Comparison of ENCODE assay signal across 10 cellular contexts in the genomic region with DNA sequence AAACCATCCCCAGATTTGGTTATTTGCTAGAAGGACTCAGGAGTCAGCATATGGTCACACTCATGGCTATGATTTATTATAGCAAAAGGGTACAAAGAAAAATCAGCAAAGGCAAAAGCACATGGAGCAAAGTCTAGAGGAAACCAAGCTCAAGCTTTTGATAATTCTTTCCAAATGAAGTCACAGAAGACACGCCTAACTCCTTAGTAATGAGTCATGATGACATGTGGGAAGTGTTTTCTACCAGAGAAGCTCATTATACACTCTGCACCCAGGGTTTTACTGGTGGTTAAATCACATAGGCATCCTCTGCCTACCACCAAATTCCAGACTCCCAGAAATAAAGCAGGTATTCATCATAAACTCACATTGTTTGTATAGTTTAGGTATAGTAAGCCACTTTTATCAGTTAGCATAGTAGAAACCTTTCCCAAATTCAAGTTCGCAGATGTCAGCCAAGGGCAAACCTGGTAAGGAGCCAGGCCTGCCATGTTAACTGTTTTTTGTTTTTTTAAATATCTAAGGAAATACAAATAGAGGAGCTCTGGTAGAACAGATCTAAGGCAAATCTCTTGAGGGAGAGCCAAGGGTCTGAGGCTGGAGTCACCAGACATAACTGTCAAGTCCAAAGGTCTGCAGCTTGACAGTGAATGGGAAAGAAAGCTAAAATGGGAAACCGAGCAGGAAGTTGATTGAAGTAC. TPM values are rescaled to one million over a fixed set of nuclear protein-coding genes. Genes with fewer than 3 reads are reported as not detected.
DNase-seq lines count a peak whose midpoint lies in the region; ATAC-seq and TF ChIP-seq lines count a peak whose summit lies in the region.
"Had no signal": no experiment of that assay in that cellular context is flagged by ENCODE, and none has a peak within 500 bp of the region (broad histone marks: within the 10 kb centered on the region; RNA-seq: fewer than 3 reads in every experiment).

No MANE protein-coding gene starts in this region.

- H3K9ac ChIP-seq in fibroblast of lung (ENCODE audit: insufficient read depth, low read length) = peak overlapping the region; percentile 10

- peaks cover 19% of the 10 kb centered on the region for H3K36me3 Mint-ChIP-seq in Calu3 (ENCODE audit: insufficient read depth, unreplicated experiment)

- H2AFZ ChIP-seq in PC-9 (peak overlapping the region; percentile 62), fibroblast of lung (ENCODE audit: low read length) (no peak overlapping the region)

- intact Hi-C loops in Calu3 (cut with micrococcal nuclease; ENCODE audit: unreplicated experiment) = no loop called here
- intact Hi-C loops in PC-9 (cut with micrococcal nuclease; ENCODE audit: unreplicated experiment) = loop anchor here (1.0 to 5.0 kb wide), 4 partner anchors 15 to 94 kb away; partner anchors contain the start of gene TAX1BP1
- intact Hi-C loops in psoas muscle (cut with DNase I) = no loop called here

- peak; percentile 67 for DNase-seq in Calu3
- DNase-seq in PC-9 = peak; percentile 51 to 98
- peak; percentile 91 to 99 for DNase-seq in fibroblast of lung (ENCODE audit: low read depth in 2 of 2)
- no peak for DNase-seq in psoas muscle
- DNase-seq in NCI-H1092 treated with DMSO at 0.1 percent for 48 hours (lab: John Stamatoyannopoulos, UW) = no peak
- DNase-seq: effector CD4-positive, alpha-beta T cell had no signal

- peaks cover 4% of the 10 kb centered on the region for H3K9me3 Mint-ChIP-seq in Calu3 (ENCODE audit: low read depth, unreplicated experiment)

- H3K36me3 ChIP-seq in PC-9 (ENCODE audit: low read depth) = no peaks in the 10 kb centered on the region
- H3K36me3 ChIP-seq in fibroblast of lung (ENCODE audit: control insufficient read depth, insufficient read depth, low read length) = no peaks in the 10 kb centered on the region
- H3K36me3 ChIP-seq in psoas muscle (ENCODE audit: insufficient read depth in 1 of 2, low read depth in 1 of 2) = no peaks in the 10 kb centered on the region

- CTCF ChIA-PET in Calu3 (lab: Charles Lee) = interaction anchor here (0.6 to 1.4 kb wide), 19 partner anchors 10 to 498 kb away, joined by 3 to 18 read pairs (median 4); partner anchors contain the start of genes HIBADH and TAX1BP1
- CTCF ChIA-PET in PC-9 (lab: Charles Lee) = no interaction called here

- H3K9me2 ChIP-seq in PC-9 (ENCODE audit: insufficient read depth) = no peaks in the 10 kb centered on the region

- 0 out of 2 replicates have a peak, but pooled peaks cover 4% of the 10 kb centered on the region for H3K9me3 ChIP-seq in PC-9 (ENCODE audit: insufficient read depth, low read depth)
- H3K9me3 ChIP-seq in fibroblast of lung (ENCODE audit: control insufficient read depth, insufficient read depth, low read depth, low read length) = no peaks in the 10 kb centered on the region
- no peaks in the 10 kb centered on the region for H3K9me3 ChIP-seq in psoas muscle

- BruUV-seq in Calu3 (replicated peaks; lab: Mats Ljungman, UMichigan) (TSS peak; percentile 93), PC-9 (replicated peaks; lab: Mats Ljungman, UMichigan) (TSS peak; percentile 93)

- H3K79me2 ChIP-seq in PC-9 (ENCODE audit: low read depth) (no peaks in the 10 kb centered on the region), fibroblast of lung (ENCODE audit: control insufficient read depth, insufficient read depth, low read length) (no peaks in the 10 kb centered on the region)

- POLR2A ChIA-PET in PC-9 (lab: Charles Lee; ENCODE audit: unreplicated experiment) = interaction anchor here (0.5 to 1.4 kb wide), 11 partner anchors 16 to 1885 kb away, joined by 3 to 37 read pairs (median 7); partner anchors contain the start of genes HIBADH and TAX1BP1

- H3K27me3 Mint-ChIP-seq in Calu3 (ENCODE audit: unreplicated experiment) = no peaks in the 10 kb centered on the region

- WGBS in psoas muscle, 3 donors = 74 to 77% (median 75%) methylated on average over 3 of the region's 3 CpGs

- H4K20me1 ChIP-seq in PC-9 (ENCODE audit: insufficient read depth) (no peaks in the 10 kb centered on the region), fibroblast of lung (ENCODE audit: control insufficient read depth, extremely low read depth, insufficient read depth, low read length) (no peaks in the 10 kb centered on the region)

- peaks cover 28% of the 10 kb centered on the region for H3F3A ChIP-seq in PC-9 (ENCODE audit: insufficient read depth, low read depth)

- peak overlapping the region; percentile 98 for H3K27ac ChIP-seq in PC-9
- H3K27ac ChIP-seq in fibroblast of lung (ENCODE audit: insufficient read depth, low read length) = peak overlapping the region; percentile 90
- H3K27ac ChIP-seq in psoas muscle = no peak overlapping the region

- H3K4me3 ChIP-seq in PC-9 (peak overlapping the region; percentile 11; the same call in 1 of the 2 replicates), fibroblast of lung (replicated peaks in 1 of 4; ENCODE audit: control extremely low read depth in 1 of 4, insufficient read depth in 1 of 4, low read depth in 3 of 4, low read length in 4 of 4) (no peak overlapping the region), psoas muscle (no peak overlapping the region)
- H3K4me3 ChIP-seq: GM12878 had no signal

- H3K27me3 ChIP-seq in PC-9 (ENCODE audit: insufficient read depth, low read depth) (no peaks in the 10 kb centered on the region), fibroblast of lung (ENCODE audit: control insufficient read depth, insufficient read depth, low read length) (no peaks in the 10 kb centered on the region), psoas muscle (ENCODE audit: insufficient read depth in 3 of 3, low read length in 2 of 3) (no peaks in the 10 kb centered on the region)

- ATAC-seq in psoas muscle (peak in 3 of 4 donors; percentile 27 to 48 (median 46)), HG02852 (IDR thresholded peaks at IDR 0.05; ENCODE audit: unreplicated experiment) (no peak), GM19324 (IDR thresholded peaks at IDR 0.05; ENCODE audit: low FRiP score, unreplicated experiment) (no peak), HG03175 (IDR thresholded peaks at IDR 0.05; ENCODE audit: unreplicated experiment) (no peak)
- ATAC-seq: GM12878 had no signal

- H3K4me1 Mint-ChIP-seq in Calu3 (ENCODE audit: low read depth, unreplicated experiment) = peaks cover 42% of the 10 kb centered on the region

- peak overlapping the region; percentile 100 for H3K27ac Mint-ChIP-seq in Calu3 (ENCODE audit: unreplicated experiment)

- H3K4me2 ChIP-seq in PC-9 = peak overlapping the region; percentile 65
- H3K4me2 ChIP-seq in fibroblast of lung (ENCODE audit: extremely low read depth, insufficient read depth, low read length) = peak overlapping the region; percentile 38

- H3K4me3 Mint-ChIP-seq in Calu3 (ENCODE audit: low read depth, unreplicated experiment) = peak overlapping the region; percentile 55

- H3K4me1 ChIP-seq in PC-9 (replicated peaks; ENCODE audit: insufficient read depth) (peaks cover 33% of the 10 kb centered on the region), fibroblast of lung (ENCODE audit: control insufficient read depth, extremely low read depth, insufficient read depth, low read length) (peaks cover 15% of the 10 kb centered on the region), psoas muscle (peaks cover 4% of the 10 kb centered on the region)

- TF ChIP-seq CTCF in Calu3 (IDR thresholded peaks at IDR 0.05; ENCODE audit: unreplicated experiment) = no peak
- TF ChIP-seq CTCF in PC-9 (conservative IDR thresholded peaks at IDR 0.05) = no peak
- no peak for TF ChIP-seq CTCF in fibroblast of lung (conservative IDR thresholded peaks at IDR 0.05 in 1 of 2, IDR thresholded peaks at IDR 0.05 in 1 of 2; ENCODE audit: low read depth in 1 of 2, low read length in 2 of 2)
- no peak for TF ChIP-seq CTCF in psoas muscle (IDR thresholded peaks at IDR 0.05)

RNA-seq across cellular contexts. Expression of gene HIBADH, which starts 15.4 kb away (rescaled TPM):
- total RNA-seq in Calu3 (2022) = 74.6 and 75.9 TPM in 2 replicates
- 72.4 and 73.9 TPM in 2 replicates for total RNA-seq in PC-9 (2021)
- total RNA-seq in fibroblast of lung = 69.3 and 88.7 TPM in 2 replicates
- polyA plus RNA-seq in fibroblast of lung = 91.0 and 96.0 TPM in 2 replicates
- polyA plus RNA-seq in fibroblast of lung (2012) = 46.1 and 48.8 TPM in 2 replicates
- 25.8 and 32.7 TPM in 2 replicates for polyA minus RNA-seq in fibroblast of lung (ENCODE audit: low replicate concordance)
- total RNA-seq in psoas muscle = 10 to 100 TPM; 43.3 to 67.7 (median 51.9) TPM
- 10 to 100 TPM; 25.2 to 59.7 (median 41.5) TPM for polyA plus RNA-seq in psoas muscle

Comparison
In these comparisons a context has a peak if more than half of its experiments do, and no peak if none do; other contexts are left out.
1. DNase-seq: peak in Calu3 (single experiment), PC-9 (2 of 2) and fibroblast of lung (2 of 2); none in psoas muscle (0 of 2) and NCI-H1092 treated with DMSO at 0.1 percent for 48 hours (single experiment).
2. ATAC-seq: peak in psoas muscle (3 of 4); none in HG02852 (single experiment), GM19324 (single experiment) and HG03175 (single experiment).